8 cellular contexts compared by ENCODE assay signal in genomic region chr4:40057540-40058091, GRCh38. TPM values are rescaled to one million over a fixed set of nuclear protein-coding genes. Genes with fewer than 3 reads are reported as not detected.
A peak's percentile ranks its signal among the peaks of the same experiment; 100 is the strongest.
DNase-seq lines count a peak whose midpoint lies in the region; ATAC-seq, FAIRE-seq and TF ChIP-seq lines count a peak whose summit lies in the region.

No MANE protein-coding gene starts in this region.

- TF ChIP-seq EP300 in HepG2 (IDR thresholded peaks at IDR 0.05; ENCODE audit: low read depth in 2 of 2, low read length in 2 of 2) (no peak), HepG2 (CRISPR knock-in tag; IDR thresholded peaks at IDR 0.05; ENCODE audit: borderline replicate concordance) (no peak; the same call in 1 of the 2 replicates)

- TF ChIP-seq RAD21 in HepG2 (CRISPR knock-in tag; IDR thresholded peaks at IDR 0.05): no peak

- H3K36me3 ChIP-seq in HepG2 (replicated peaks in 1 of 2; ENCODE audit: control insufficient read depth in 1 of 2, insufficient read depth in 2 of 2, low read length in 2 of 2): peaks cover 0 to 4% of the 10 kb centered on the region in 2 experiments; a peak in 1 of 5 replicates

- CTCF ChIA-PET in activated CD4-positive, alpha-beta T cell treated with anti-CD3 and anti-CD28 coated beads, Interleukin-2, amount 10 ng/mL, durations not matched to agents 7 days and 5 days (lab: Charles Lee): interaction anchor here (0.6 to 2.2 kb wide), 6 partner anchors 14 to 307 kb away, joined by 3 to 6 read pairs (median 4); no protein-coding TSS in a partner anchor
- CTCF ChIA-PET in HepG2 (lab: Yijun Ruan, JAX; ENCODE audit: low intra/inter-chr PET ratio, low total read pairs): interaction anchor here (1.0 kb wide), 1 partner anchor 11 kb away, joined by 3 read pairs; no protein-coding TSS in a partner anchor

- WGBS in HepG2 (ENCODE audit: low lambda C conversion rate): under 1% methylated on average over 16 of the region's 16 CpGs

- H3K9me3 Mint-ChIP-seq in activated CD4-positive, alpha-beta T cell treated with anti-CD3 and anti-CD28 coated beads, Interleukin-2, amount 10 ng/mL, durations not matched to agents 7 days and 5 days: no peaks in the 10 kb centered on the region
- H3K9me3 Mint-ChIP-seq in dendritic cell treated with granulocyte-macrophage colony-stimulating factor and Interleukin-4, amounts not matched to agents 40 ng/mL and 50 ng/mL, for 4 days: no peaks in the 10 kb centered on the region

- H3K27me3 ChIP-seq in HepG2 (ENCODE audit: control insufficient read depth in 1 of 2, insufficient read depth in 2 of 2, low read length in 2 of 2): no peaks in the 10 kb centered on the region

- in situ Hi-C loops in HepG2 (cut with HindIII; ENCODE audit: extremely low pct_ligation_motif_present, low pct_unique_long_range_greater_than_20kb): loop anchor here (10.0 kb wide), 1 partner anchor 257 kb away; no protein-coding TSS in a partner anchor

- no peaks in the 10 kb centered on the region; the same call in 1 of the 2 replicates for H4K20me1 ChIP-seq in HepG2 (ENCODE audit: insufficient read depth, low read length)

- peak; percentile 63 to 69; a peak in 3 of 4 replicates for TF ChIP-seq POLR2A in HepG2 (IDR thresholded peaks at IDR 0.05; ENCODE audit: insufficient read depth in 1 of 2, low read depth in 2 of 2, low read length in 2 of 2)

- DNase-seq in C1 segment of cervical spinal cord (lab: John Stamatoyannopoulos, UW): peak in 12 of 14 donors; percentile 25 to 93 (median 59)
- DNase-seq in NCI-H524 (lab: John Stamatoyannopoulos, UW): peak; percentile 91 to 95
- peak; percentile 88 for DNase-seq in activated CD4-positive, alpha-beta T cell treated with anti-CD3 and anti-CD28 coated beads, Interleukin-2, amount 10 ng/mL, durations not matched to agents 7 days and 5 days
- DNase-seq in HepG2 (ENCODE audit: low spot score): peak; percentile 97
- peak; percentile 33 to 59 for DNase-seq in stimulated activated CD4-positive, alpha-beta T cell treated with anti-CD3 and anti-CD28 coated beads, Interleukin-4, amount 100 ng/mL, for 4 hours

- H3K4me2 ChIP-seq in HepG2 (ENCODE audit: low read depth, low read length): peak overlapping the region; percentile 73

- peak overlapping the region; percentile 74 to 86 (median 84); a peak in 5 of 6 replicates for H3K4me3 ChIP-seq in HepG2 (replicated peaks in 1 of 3; ENCODE audit: insufficient read depth in 1 of 3, low read depth in 2 of 3, low read length in 3 of 3)

- peak overlapping the region; percentile 92 for H3K4me3 Mint-ChIP-seq in activated CD4-positive, alpha-beta T cell treated with anti-CD3 and anti-CD28 coated beads, Interleukin-2, amount 10 ng/mL, durations not matched to agents 7 days and 5 days
- H3K4me3 Mint-ChIP-seq in dendritic cell treated with granulocyte-macrophage colony-stimulating factor and Interleukin-4, amounts not matched to agents 40 ng/mL and 50 ng/mL, for 4 days: peak overlapping the region; percentile 93

- POLR2A ChIA-PET in activated CD4-positive, alpha-beta T cell treated with anti-CD3 and anti-CD28 coated beads, Interleukin-2, amount 10 ng/mL, durations not matched to agents 7 days and 5 days (lab: Charles Lee): interaction anchor here (0.5 to 0.9 kb wide), 3 partner anchors 143 to 493 kb away, joined by 3 to 9 read pairs (median 5); partner anchors contain the start of gene SMIM14
- POLR2A ChIA-PET in HepG2 (lab: Yijun Ruan, JAX): interaction anchor here (0.9 to 1.5 kb wide), 6 partner anchors 9 to 419 kb away, joined by 3 to 6 read pairs (median 4); partner anchors contain the start of genes SMIM14 and UBE2K

- peak overlapping the region; percentile 32 for H2AFZ ChIP-seq in HepG2 (ENCODE audit: low read length)

- peaks cover 29% of the 10 kb centered on the region for H3K79me2 ChIP-seq in HepG2 (ENCODE audit: insufficient read depth, low read length)

- peak; percentile 60 for ATAC-seq in GM19324 (IDR thresholded peaks at IDR 0.05; ENCODE audit: low FRiP score, unreplicated experiment)
- peak; percentile 65 for ATAC-seq in HG03460 (IDR thresholded peaks at IDR 0.05; ENCODE audit: unreplicated experiment)
- ATAC-seq in HepG2: peak; percentile 85

- H3K27ac Mint-ChIP-seq in activated CD4-positive, alpha-beta T cell treated with anti-CD3 and anti-CD28 coated beads, Interleukin-2, amount 10 ng/mL, durations not matched to agents 7 days and 5 days: peak overlapping the region; percentile 97
- peak overlapping the region; percentile 97 for H3K27ac Mint-ChIP-seq in dendritic cell treated with granulocyte-macrophage colony-stimulating factor and Interleukin-4, amounts not matched to agents 40 ng/mL and 50 ng/mL, for 4 days

- intact Hi-C loops in dendritic cell treated with granulocyte-macrophage colony-stimulating factor and Interleukin-4, amounts not matched to agents 40 ng/mL and 50 ng/mL, for 4 days (cut with micrococcal nuclease): loop anchor here (5.0 kb wide), 1 partner anchor 250 kb away; no protein-coding TSS in a partner anchor
- intact Hi-C loops in HepG2 (cut with micrococcal nuclease; ENCODE audit: unreplicated experiment): loop anchor here (1.0 to 5.0 kb wide), 3 partner anchors 79 to 590 kb away; no protein-coding TSS in a partner anchor

- peak; percentile 3; the same call in 1 of the 2 replicates for TF ChIP-seq CTCF in HepG2 (CRISPR knock-in tag; IDR thresholded peaks at IDR 0.05)

- no peaks in the 10 kb centered on the region for H3K27me3 Mint-ChIP-seq in activated CD4-positive, alpha-beta T cell treated with anti-CD3 and anti-CD28 coated beads, Interleukin-2, amount 10 ng/mL, durations not matched to agents 7 days and 5 days
- H3K27me3 Mint-ChIP-seq in dendritic cell treated with granulocyte-macrophage colony-stimulating factor and Interleukin-4, amounts not matched to agents 40 ng/mL and 50 ng/mL, for 4 days: peaks cover 2% of the 10 kb centered on the region

- no TSS peak for BruUV-seq in HepG2 (replicated peaks; lab: Mats Ljungman, UMichigan)

- peak overlapping the region; percentile 93 for H3K9ac ChIP-seq in HepG2 (ENCODE audit: insufficient read depth, low read depth, low read length)

- peak overlapping the region; percentile 99 for H3K27ac ChIP-seq in HepG2 (ENCODE audit: extremely low read length, insufficient read depth, low read length)

- no peaks in the 10 kb centered on the region for H3K9me3 ChIP-seq in HepG2 (ENCODE audit: low read length)

- peaks cover 31% of the 10 kb centered on the region for H3K4me1 ChIP-seq in HepG2 (ENCODE audit: insufficient read depth, low read length)

- peaks cover 40% of the 10 kb centered on the region for H3K4me1 Mint-ChIP-seq in activated CD4-positive, alpha-beta T cell treated with anti-CD3 and anti-CD28 coated beads, Interleukin-2, amount 10 ng/mL, durations not matched to agents 7 days and 5 days
- H3K4me1 Mint-ChIP-seq in dendritic cell treated with granulocyte-macrophage colony-stimulating factor and Interleukin-4, amounts not matched to agents 40 ng/mL and 50 ng/mL, for 4 days (ENCODE audit: low read depth): peaks cover 29% of the 10 kb centered on the region

- peak; percentile 100 for FAIRE-seq in HepG2 (lab: Jason Lieb, UNC)

- H3K36me3 Mint-ChIP-seq in activated CD4-positive, alpha-beta T cell treated with anti-CD3 and anti-CD28 coated beads, Interleukin-2, amount 10 ng/mL, durations not matched to agents 7 days and 5 days (ENCODE audit: low read depth): peaks cover 19% of the 10 kb centered on the region
- peaks cover 53% of the 10 kb centered on the region for H3K36me3 Mint-ChIP-seq in dendritic cell treated with granulocyte-macrophage colony-stimulating factor and Interleukin-4, amounts not matched to agents 40 ng/mL and 50 ng/mL, for 4 days (ENCODE audit: low read depth)

TF ChIP-seq in HepG2, 621 proteins besides CTCF, POLR2A, EP300 and RAD21 (continues in another document):
- TF ChIP-seq ZNF761 (CRISPR knock-in tag; conservative IDR thresholded peaks at IDR 0.05) (no peak), POGZ (CRISPR knock-in tag; IDR thresholded peaks at IDR 0.05) (peak; percentile 72), SP5 (CRISPR knock-in tag; IDR thresholded peaks at IDR 0.05; ENCODE audit: borderline replicate concordance, low read depth) (0 out of 2 replicates have a peak, but pooled peaks have one; percentile 11), ZNF275 (CRISPR knock-in tag; IDR thresholded peaks at IDR 0.05; ENCODE audit: borderline replicate concordance) (no peak)

RNA-seq across cellular contexts. Expression of gene N4BP2, which starts 1.0 kb away (rescaled TPM):
- total RNA-seq in activated CD4-positive, alpha-beta T cell treated with anti-CD3 and anti-CD28 coated beads, Interleukin-2, amount 10 ng/mL, durations not matched to agents 7 days and 5 days: 10 to 100 TPM; 32.2 to 39.2 TPM
- 12.9 and 22.8 TPM in 2 replicates for total RNA-seq in HepG2 (2016; rRNA removed; fragmentation: Illumina TruSeq; extraction: Trizol)
- 3.1 TPM in 2 replicates for total RNA-seq in HepG2 (2016; cell fraction: cytosol; rRNA removed; fragmentation: Illumina TruSeq; extraction: Trizol; ENCODE audit: low read depth)
- total RNA-seq in HepG2 (2016; cell fraction: insoluble cytoplasmic fraction; rRNA removed; fragmentation: Illumina TruSeq; extraction: Trizol): 11.9 and 22.9 TPM in 2 replicates
- total RNA-seq in HepG2 (2016; cell fraction: membrane; rRNA removed; fragmentation: Illumina TruSeq; extraction: Trizol): 6.3 and 7.0 TPM in 2 replicates
- 15.9 and 18.7 TPM in 2 replicates for total RNA-seq in HepG2 (2016; cell fraction: nucleus; rRNA removed; fragmentation: Illumina TruSeq; extraction: Trizol)
- 4.1 and 5.6 TPM in 2 replicates for polyA plus RNA-seq in HepG2 (2011; rRNA removed)
- polyA plus RNA-seq in HepG2 (2011; cell fraction: cytosol; rRNA removed): 1.6 and 2.5 TPM in 2 replicates
- 3.7 and 5.2 TPM in 2 replicates for polyA plus RNA-seq in HepG2 (2011; cell fraction: nucleus; rRNA removed)
- 6.2 and 7.5 TPM in 2 replicates for polyA plus RNA-seq in HepG2 (2012)
- polyA plus RNA-seq in HepG2 (2016; cell fraction: cytosol; fragmentation: Illumina TruSeq; extraction: Trizol; ENCODE audit: low read depth): 0.15 and 0.18 TPM in 2 replicates
- 7.0 and 8.1 TPM in 2 replicates for polyA plus RNA-seq in HepG2 (2016; cell fraction: insoluble cytoplasmic fraction; fragmentation: Illumina TruSeq; extraction: Trizol; ENCODE audit: low read depth)
- 0.54 and 0.70 TPM in 2 replicates for polyA plus RNA-seq in HepG2 (2016; cell fraction: membrane; fragmentation: Illumina TruSeq; extraction: Trizol; ENCODE audit: low read depth)
- polyA plus RNA-seq in HepG2 (2016; cell fraction: nucleus; fragmentation: Illumina TruSeq; extraction: Trizol; ENCODE audit: insufficient read depth, low read depth): 10.3 and 11.2 TPM in 2 replicates
- 3.3 and 6.7 TPM in 2 replicates for polyA minus RNA-seq in HepG2 (2011; rRNA and poly(A)+ RNA removed; ENCODE audit: low replicate concordance)
- polyA minus RNA-seq in HepG2 (2011; cell fraction: cytosol; rRNA and poly(A)+ RNA removed): 11.8 and 15.6 TPM in 2 replicates
- polyA minus RNA-seq in HepG2 (2011; cell fraction: nucleus; rRNA and poly(A)+ RNA removed): 34.8 and 39.8 TPM in 2 replicates

Comparison
In these comparisons a context has a peak if more than half of its experiments do, and no peak if none do; other contexts are left out.
1. Peak in every context shown above with its lines: DNase-seq, ATAC-seq, H3K4me3 ChIP-seq and H3K27ac ChIP-seq.
2. DNase-seq: peak in every context shown above with its lines; median percentile 97 in HepG2; 93 in NCI-H524; 88 in activated CD4-positive, alpha-beta T cell treated with anti-CD3 and anti-CD28 coated beads, Interleukin-2, amount 10 ng/mL, durations not matched to agents 7 days and 5 days; 59 in C1 segment of cervical spinal cord; 46 in stimulated activated CD4-positive, alpha-beta T cell treated with anti-CD3 and anti-CD28 coated beads, Interleukin-4, amount 100 ng/mL, for 4 hours.